3 cellular contexts compared by ENCODE assay signal in genomic region chr13:98754468-98754867, GRCh38. TPM values are rescaled to one million over a fixed set of nuclear protein-coding genes. Genes with fewer than 3 reads are reported as not detected.
"Had no signal": no experiment of that assay in that cellular context is flagged by ENCODE, and none has a peak within 500 bp of the region (broad histone marks: within the 10 kb centered on the region; RNA-seq: fewer than 3 reads in every experiment).

No MANE protein-coding gene starts in this region.

RNA-seq across cellular contexts. Expression of gene SLC15A1, which starts 2.0 kb away (rescaled TPM):
- total RNA-seq: GM23248, H4, HFFc6 had no signal
- polyA plus RNA-seq: GM23248 had no signal
